In the genomic region with DNA sequence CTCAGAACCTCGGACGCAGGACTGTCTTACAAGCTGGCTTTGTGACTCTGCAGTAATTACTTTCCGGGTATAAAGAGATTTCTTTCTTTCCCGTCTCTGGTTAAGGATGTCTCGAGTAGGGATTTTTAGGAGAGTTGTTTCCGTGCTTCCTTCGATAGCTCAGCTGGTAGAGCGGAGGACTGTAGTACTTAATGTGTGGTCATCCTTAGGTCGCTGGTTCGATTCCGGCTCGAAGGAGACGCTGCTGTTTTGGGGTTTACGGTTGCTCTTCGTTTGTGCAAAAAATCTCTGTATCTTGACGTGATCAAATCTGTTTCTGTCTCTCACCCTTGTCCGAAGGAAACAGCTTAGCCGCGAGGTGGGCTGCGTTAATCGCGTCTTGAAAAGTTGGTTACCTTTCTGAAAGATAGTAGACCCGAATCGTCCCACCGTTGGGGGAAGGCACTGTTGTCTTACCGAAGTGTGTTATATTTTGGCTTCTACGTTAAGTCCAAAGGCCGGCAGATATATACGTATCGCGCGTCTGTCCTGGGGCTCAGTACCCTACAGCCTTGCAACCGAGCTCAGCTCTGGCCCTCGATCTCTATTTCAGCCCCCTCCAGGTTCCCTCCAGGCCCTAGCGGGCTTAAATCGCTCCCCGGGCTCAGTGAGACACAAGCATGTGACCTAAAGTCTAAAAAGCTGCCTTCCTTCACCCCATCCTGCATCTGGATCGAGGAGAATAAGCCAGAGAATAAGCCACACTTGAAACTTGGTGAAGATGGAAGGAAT, we compare ENCODE assay signal across 8 cellular contexts. TPM values are rescaled to one million over a fixed set of nuclear protein-coding genes. Genes with fewer than 3 reads are reported as not detected.
DNase-seq lines count a peak whose midpoint lies in the region; ATAC-seq and TF ChIP-seq lines count a peak whose summit lies in the region.

No MANE protein-coding gene starts in this region.

- no peaks in the 10 kb centered on the region for H4K20me1 ChIP-seq in hepatocyte (ENCODE audit: insufficient read depth, poor library complexity, severe bottlenecking)

- CTCF ChIA-PET in T-cell (lab: Charles Lee): interaction anchor here in 1 of 2 donors (0.7 to 4.7 kb wide), 14 partner anchors 8 to 355 kb away, joined by 3 to 35 read pairs (median 4); a partner anchor contains a TSS

- H3K27ac ChIP-seq in angular gyrus (ENCODE audit: low read depth, low read length) (peak overlapping the region; percentile 100), hepatocyte (peak overlapping the region; percentile 99)

- POLR2A ChIA-PET in T-cell (lab: Charles Lee): interaction anchor here in 1 of 2 donors (1.0 to 2.1 kb wide), 3 partner anchors 70 to 340 kb away, joined by 3 to 12 read pairs (median 7); a partner anchor contains a TSS

- no peaks in the 10 kb centered on the region for H3K36me3 ChIP-seq in hepatocyte (replicated peaks; ENCODE audit: insufficient read depth, low read depth)

- peaks cover 7% of the 10 kb centered on the region for H3K79me2 ChIP-seq in hepatocyte

- H3K27me3 ChIP-seq in hepatocyte: no peaks in the 10 kb centered on the region

- no peaks in the 10 kb centered on the region for H3K36me3 Mint-ChIP-seq in T-cell

- TF ChIP-seq CTCF in hepatocyte (IDR thresholded peaks at IDR 0.05; ENCODE audit: poor library complexity): no peak

- peak; percentile 45 to 55 (median 48) for ATAC-seq in T-cell (replicated peaks in 1 of 4)

- H3K9me2 ChIP-seq in hepatocyte (replicated peaks; ENCODE audit: insufficient read depth): no peaks in the 10 kb centered on the region

- peaks cover 5 to 28% (median 7%) of the 10 kb centered on the region in 3 donors for H3K4me1 Mint-ChIP-seq in T-cell

- H3K27ac Mint-ChIP-seq in T-cell: no peak overlapping the region

- H3K9me3 ChIP-seq in hepatocyte (ENCODE audit: low read depth): no peaks in the 10 kb centered on the region

- peak overlapping the region; percentile 87 for H3K4me2 ChIP-seq in hepatocyte

- H3K4me3 Mint-ChIP-seq in T-cell: no peak overlapping the region

- no peaks in the 10 kb centered on the region for H3K9me3 Mint-ChIP-seq in T-cell

- peak overlapping the region; percentile 57 for H3K4me3 ChIP-seq in hepatocyte

- WGBS in hepatocyte (ENCODE audit: low lambda C conversion rate, missing lambda C conversion rate): 1% methylated on average over 38 of the region's 38 CpGs

- H3K27me3 Mint-ChIP-seq in T-cell: no peaks in the 10 kb centered on the region

- DNase-seq in EL (peak; percentile 94), GOT3 (lab: John Stamatoyannopoulos, UW) (peak; percentile 43), M059J (ENCODE audit: low read depth) (peak; percentile 90), T-cell (peak; percentile 61 to 82 (median 73)), hepatocyte (ENCODE audit: low spot score) (peak; percentile 90), retina (peak; percentile 94), NCI-H1417 treated with DMSO at 0.1 percent for 48 hours (lab: John Stamatoyannopoulos, UW) (no peak)

- H3K4me1 ChIP-seq in hepatocyte (ENCODE audit: insufficient read depth): peaks cover 20% of the 10 kb centered on the region

- H2AFZ ChIP-seq in hepatocyte: peak overlapping the region; percentile 79

RNA-seq across cellular contexts. Expression of a gene that starts 1.1 kb away (rescaled TPM):
- total RNA-seq in M059J (2014; rRNA removed; shearing (Covaris generic)): 12.1 and 13.3 TPM in 2 replicates
- total RNA-seq in T-cell (under 1 TPM in 4 of 5 donors, not detected in 1; 0.46 to 0.86 (median 0.56) TPM), hepatocyte (76.8 and 96.2 TPM in 2 replicates)
- polyA plus RNA-seq in hepatocyte: 31.1 and 44.5 TPM in 2 replicates

RNA-seq across cellular contexts. Expression of a gene that starts 5.3 kb away (rescaled TPM):
- 2.8 and 3.0 TPM in 2 replicates for total RNA-seq in M059J (2014; rRNA removed; shearing (Covaris generic))
- total RNA-seq in T-cell (1 to 10 TPM in 1 of 5 donors, under 1 TPM in 2, not detected in 2; 0.85 to 1.4 (median 0.99) TPM), hepatocyte (72.6 and 79.1 TPM in 2 replicates)
- polyA plus RNA-seq in hepatocyte: 67.4 and 103 TPM in 2 replicates

RNA-seq across cellular contexts. Expression of a gene that starts 41.8 kb away (rescaled TPM):
- not detected in 2 replicates for total RNA-seq in M059J (2014; rRNA removed; shearing (Covaris generic))
- total RNA-seq in T-cell (not detected), hepatocyte (not detected in 2 replicates)
- polyA plus RNA-seq in hepatocyte: not detected in 2 replicates

Comparison
In these comparisons a context has a peak if more than half of its experiments do, and no peak if none do; other contexts are left out.
1. RNA of a gene that starts 5.3 kb away (total RNA-seq): 72.6 to 79.1 TPM in hepatocyte; 2.8 to 3.0 TPM in M059J and 0.85 to 1.4 TPM in T-cell; every median in the first group is over 10 times any median in the second.